In genomic region chr2:213015387-213016165, GRCh38 we compare ENCODE assay signal across 10 cellular contexts.
DNase-seq lines count a peak whose midpoint lies in the region; ATAC-seq and TF ChIP-seq lines count a peak whose summit lies in the region.
"Had no signal": no experiment of that assay in that cellular context is flagged by ENCODE, and none has a peak within 500 bp of the region (broad histone marks: within the 10 kb centered on the region; RNA-seq: fewer than 3 reads in every experiment).

No MANE protein-coding gene starts in this region.

- H3K36me3 ChIP-seq in esophagus muscularis mucosa = peaks cover 0 to 1% (median under 1%) of the 10 kb centered on the region in 4 donors

- peak; percentile 15 for DNase-seq in GM10266 (ENCODE audit: extremely low spot score)
- DNase-seq in activated T-cell treated with anti-CD3 and anti-CD28 coated beads, Interleukin-2, amount 50 U/mL, for 48 hours = peak; percentile 55 to 57
- DNase-seq in NCI-H2171 (lab: John Stamatoyannopoulos, UW) = no peak
- DNase-seq in central memory CD4-positive, alpha-beta T cell = no peak
- no peak for DNase-seq in NCI-H1694 treated with DMSO at 0.1 percent for 48 hours (lab: John Stamatoyannopoulos, UW)
- DNase-seq in esophagus muscularis mucosa (ENCODE audit: extremely low spot score) = no peak
- DNase-seq: DMS153 had no signal

- no peaks in the 10 kb centered on the region for H3K27me3 ChIP-seq in esophagus muscularis mucosa

- H3K9me3 ChIP-seq in esophagus muscularis mucosa = no peaks in the 10 kb centered on the region

- H3K27ac ChIP-seq in esophagus muscularis mucosa (replicated peaks in 1 of 4) = no peak overlapping the region

- ATAC-seq in GM19372 (IDR thresholded peaks at IDR 0.05; ENCODE audit: low read depth, unreplicated experiment) (peak; percentile 70), HG03064 (IDR thresholded peaks at IDR 0.05; ENCODE audit: low read depth, unreplicated experiment) (peak; percentile 77)
- ATAC-seq: left lobe of liver had no signal

- no peak for TF ChIP-seq EP300 in esophagus muscularis mucosa (IDR thresholded peaks at IDR 0.05)

- no peak overlapping the region for H3K4me3 ChIP-seq in esophagus muscularis mucosa

- no peak for TF ChIP-seq POLR2A in esophagus muscularis mucosa (IDR thresholded peaks at IDR 0.05; ENCODE audit: low read depth)

- no peaks in the 10 kb centered on the region for H3K4me1 ChIP-seq in esophagus muscularis mucosa

- intact Hi-C loops in esophagus muscularis mucosa (cut with DNase I) = no loop called here

- WGBS in esophagus muscularis mucosa = 95% methylated on average over 7 of the region's 7 CpGs

- TF ChIP-seq CTCF in GM10266 (IDR thresholded peaks at IDR 0.05; ENCODE audit: control insufficient read depth, insufficient read depth, low read depth, missing control alignments) = no peak
- no peak for TF ChIP-seq CTCF in esophagus muscularis mucosa (IDR thresholded peaks at IDR 0.05)

Comparison
In these comparisons a context has a peak if more than half of its experiments do, and no peak if none do; other contexts are left out.
1. DNase-seq: peak in GM10266 (single experiment) and activated T-cell treated with anti-CD3 and anti-CD28 coated beads, Interleukin-2, amount 50 U/mL, for 48 hours (2 of 2); none in NCI-H2171 (single experiment), central memory CD4-positive, alpha-beta T cell (single experiment), NCI-H1694 treated with DMSO at 0.1 percent for 48 hours (single experiment) and esophagus muscularis mucosa (single experiment).